Comparison of ENCODE assay signal across 8 cellular contexts in the genomic region with DNA sequence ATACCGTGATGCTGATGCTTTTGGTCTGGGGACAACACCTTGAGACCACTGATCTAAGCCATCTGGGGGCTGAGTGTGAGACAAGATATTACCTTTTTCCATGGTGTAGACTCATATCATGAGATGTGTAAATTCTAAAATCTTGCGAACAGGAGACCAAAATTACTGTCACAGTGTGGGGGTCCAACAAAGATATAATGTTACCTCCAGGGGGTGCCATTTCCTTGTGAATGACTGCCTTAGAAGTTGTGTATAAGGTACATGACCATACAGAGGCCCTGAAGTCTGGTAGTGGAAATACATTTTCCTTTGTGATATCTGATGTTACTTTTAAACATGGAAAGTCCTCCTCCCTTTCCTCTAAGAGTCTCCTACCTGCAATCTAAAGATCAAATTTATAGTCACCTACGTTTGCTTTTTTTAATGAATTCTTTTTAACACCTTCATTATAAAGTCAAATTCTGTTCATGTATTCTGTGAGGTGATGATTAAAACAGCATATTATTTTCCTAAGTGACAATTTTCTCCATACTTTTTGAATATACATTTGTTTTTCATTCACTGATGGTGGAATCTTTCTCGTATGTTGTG.
A peak's percentile ranks its signal among the peaks of the same experiment; 100 is the strongest.
DNase-seq lines count a peak whose midpoint lies in the region; ATAC-seq and TF ChIP-seq lines count a peak whose summit lies in the region.

No MANE protein-coding gene starts in this region.

- ATAC-seq in GM21390 (IDR thresholded peaks at IDR 0.05; ENCODE audit: unreplicated experiment): peak; percentile 56
- ATAC-seq in GM21360 (IDR thresholded peaks at IDR 0.05; ENCODE audit: unreplicated experiment): no peak
- no peak for ATAC-seq in GM21619 (IDR thresholded peaks at IDR 0.05; ENCODE audit: unreplicated experiment)

- H3K27me3 ChIP-seq in ascending aorta: no peaks in the 10 kb centered on the region

- H3K9me3 ChIP-seq in ascending aorta: no peaks in the 10 kb centered on the region

- intact Hi-C loops in ascending aorta (cut with DNase I): loop anchor here (2.0 kb wide), 1 partner anchor 1225 kb away; no protein-coding TSS in a partner anchor

- H3K4me1 ChIP-seq in ascending aorta: no peaks in the 10 kb centered on the region

- no peaks in the 10 kb centered on the region for H3K36me3 ChIP-seq in ascending aorta

- TF ChIP-seq CTCF in NB4 (IDR thresholded peaks at IDR 0.05; ENCODE audit: low read depth, low read length) (peak; percentile 28), ascending aorta (IDR thresholded peaks at IDR 0.05) (peak in 2 of 3 experiments; percentile 32 to 61)

- no peak for TF ChIP-seq POLR2A in NB4 (IDR thresholded peaks at IDR 0.05; ENCODE audit: extremely low read depth, insufficient read length)

- DNase-seq in DMS53 treated with DMSO at 0.1 percent for 48 hours (lab: John Stamatoyannopoulos, UW; ENCODE audit: unreplicated experiment): peak; percentile 48
- DNase-seq in NB4 (ENCODE audit: low read depth): peak; percentile 64
- no peak for DNase-seq in ascending aorta (ENCODE audit: low spot score in 2 of 2)
- peak; percentile 71 for DNase-seq in inferior parietal cortex (ENCODE audit: extremely low spot score)
- DNase-seq in NK-92 (lab: John Stamatoyannopoulos, UW; ENCODE audit: unreplicated experiment): no peak

- H3K27ac ChIP-seq in ascending aorta: no peak overlapping the region

- H3K4me3 ChIP-seq in NB4 (ENCODE audit: low read depth, low read length) (no peak overlapping the region), ascending aorta (no peak overlapping the region)

Comparison
In these comparisons a context has a peak if more than half of its experiments do, and no peak if none do; other contexts are left out.
1. DNase-seq: peak in DMS53 treated with DMSO at 0.1 percent for 48 hours (single experiment), NB4 (single experiment) and inferior parietal cortex (single experiment); none in ascending aorta (0 of 2) and NK-92 (single experiment).